9 cellular contexts compared by ENCODE assay signal in genomic region chr18:2917255-2918047, GRCh38.
DNase-seq lines count a peak whose midpoint lies in the region; ATAC-seq and TF ChIP-seq lines count a peak whose summit lies in the region.
"Had no signal": no experiment of that assay in that cellular context is flagged by ENCODE, and none has a peak within 500 bp of the region (broad histone marks: within the 10 kb centered on the region; RNA-seq: fewer than 3 reads in every experiment).

No MANE protein-coding gene starts in this region.

- DNase-seq in activated naive CD4-positive, alpha-beta T cell treated with anti-CD3 and anti-CD28 coated beads, Interleukin-2, amount 10 ng/mL, durations not matched to agents 7 days and 5 days, result no peak
- DNase-seq in activated naive CD4-positive, alpha-beta T cell treated with anti-CD3 and anti-CD28 coated beads, Interleukin-2, amount 50 U/mL, for 16 hours, result no peak
- no peak for DNase-seq in activated CD4-positive, alpha-beta memory T cell treated with anti-CD3 and anti-CD28 coated beads for 36 hours
- DNase-seq in left lung (no peak), type B pancreatic cell (ENCODE audit: extremely low spot score, unreplicated experiment) (peak; percentile 37), GF-D8 (lab: John Stamatoyannopoulos, UW) (no peak), GOT3 (lab: John Stamatoyannopoulos, UW) (no peak), MV-4-11 (lab: John Stamatoyannopoulos, UW) (no peak)
- DNase-seq: NCI-H2171 had no signal

- H3K27me3 Mint-ChIP-seq in activated naive CD4-positive, alpha-beta T cell treated with anti-CD3 and anti-CD28 coated beads, Interleukin-2, amount 10 ng/mL, durations not matched to agents 7 days and 5 days, result no peaks in the 10 kb centered on the region
- H3K27me3 Mint-ChIP-seq in activated CD4-positive, alpha-beta memory T cell treated with anti-CD3 and anti-CD28 coated beads for 36 hours, result no peaks in the 10 kb centered on the region
- H3K27me3 Mint-ChIP-seq in type B pancreatic cell, result no peaks in the 10 kb centered on the region

- H3K9me3 Mint-ChIP-seq in activated naive CD4-positive, alpha-beta T cell treated with anti-CD3 and anti-CD28 coated beads, Interleukin-2, amount 10 ng/mL, durations not matched to agents 7 days and 5 days, result no peaks in the 10 kb centered on the region
- no peaks in the 10 kb centered on the region for H3K9me3 Mint-ChIP-seq in activated CD4-positive, alpha-beta memory T cell treated with anti-CD3 and anti-CD28 coated beads for 36 hours
- H3K9me3 Mint-ChIP-seq in type B pancreatic cell, result no peaks in the 10 kb centered on the region

- H3K27me3 ChIP-seq in left lung, result no peaks in the 10 kb centered on the region

- H3K4me3 Mint-ChIP-seq in activated naive CD4-positive, alpha-beta T cell treated with anti-CD3 and anti-CD28 coated beads, Interleukin-2, amount 10 ng/mL, durations not matched to agents 7 days and 5 days, result no peak overlapping the region
- no peak overlapping the region for H3K4me3 Mint-ChIP-seq in activated CD4-positive, alpha-beta memory T cell treated with anti-CD3 and anti-CD28 coated beads for 36 hours
- no peak overlapping the region for H3K4me3 Mint-ChIP-seq in type B pancreatic cell

- peak; percentile 40 for ATAC-seq in left lung

- H3K36me3 ChIP-seq in left lung, result peaks cover 0 to 99% of the 10 kb centered on the region in 2 donors

- POLR2A ChIA-PET in activated CD4-positive, alpha-beta memory T cell treated with anti-CD3 and anti-CD28 coated beads for 36 hours (lab: Charles Lee), result interaction anchor here (1.1 to 1.5 kb wide), 2 partner anchors 9 to 10 kb away, joined by 3 to 4 read pairs; no protein-coding TSS in a partner anchor

- intact Hi-C loops in activated CD4-positive, alpha-beta memory T cell treated with anti-CD3 and anti-CD28 coated beads for 36 hours (cut with micrococcal nuclease), result no loop called here
- intact Hi-C loops in left lung (cut with DNase I), result no loop called here

- CTCF ChIA-PET in activated naive CD4-positive, alpha-beta T cell treated with anti-CD3 and anti-CD28 coated beads, Interleukin-2, amount 10 ng/mL, durations not matched to agents 7 days and 5 days (lab: Charles Lee), result interaction anchor here (0.5 to 2.6 kb wide), 6 partner anchors 10 to 241 kb away, joined by 3 to 6 read pairs (median 4); no protein-coding TSS in a partner anchor
- CTCF ChIA-PET in activated CD4-positive, alpha-beta memory T cell treated with anti-CD3 and anti-CD28 coated beads for 36 hours (lab: Charles Lee), result interaction anchor here (0.7 to 1.1 kb wide), 3 partner anchors 16 to 211 kb away, joined by 3 to 4 read pairs (median 3); no protein-coding TSS in a partner anchor

- peaks cover 24% of the 10 kb centered on the region for H3K4me1 Mint-ChIP-seq in activated naive CD4-positive, alpha-beta T cell treated with anti-CD3 and anti-CD28 coated beads, Interleukin-2, amount 10 ng/mL, durations not matched to agents 7 days and 5 days
- H3K4me1 Mint-ChIP-seq in activated CD4-positive, alpha-beta memory T cell treated with anti-CD3 and anti-CD28 coated beads for 36 hours (ENCODE audit: low read depth), result peaks cover 8% of the 10 kb centered on the region
- H3K4me1 Mint-ChIP-seq in type B pancreatic cell (ENCODE audit: unreplicated experiment), result peaks cover 10% of the 10 kb centered on the region

- H3K36me3 Mint-ChIP-seq in activated naive CD4-positive, alpha-beta T cell treated with anti-CD3 and anti-CD28 coated beads, Interleukin-2, amount 10 ng/mL, durations not matched to agents 7 days and 5 days, result peaks cover 68% of the 10 kb centered on the region
- H3K36me3 Mint-ChIP-seq in activated CD4-positive, alpha-beta memory T cell treated with anti-CD3 and anti-CD28 coated beads for 36 hours, result peaks cover 61% of the 10 kb centered on the region
- H3K36me3 Mint-ChIP-seq in type B pancreatic cell, result peaks cover 23% of the 10 kb centered on the region

- no peak for TF ChIP-seq CTCF in left lung (IDR thresholded peaks at IDR 0.05)
- no peak for TF ChIP-seq CTCF in type B pancreatic cell (conservative IDR thresholded peaks at IDR 0.05)

- H3K9me3 ChIP-seq in left lung, result no peaks in the 10 kb centered on the region

- H3K27ac ChIP-seq in left lung, result peak overlapping the region in 1 of 2 donors; percentile 29

- H3K4me3 ChIP-seq in left lung, result no peak overlapping the region

- H3K4me1 ChIP-seq in left lung, result peaks cover 0 to 18% of the 10 kb centered on the region in 2 donors

- peak overlapping the region; percentile 75 for H3K27ac Mint-ChIP-seq in activated naive CD4-positive, alpha-beta T cell treated with anti-CD3 and anti-CD28 coated beads, Interleukin-2, amount 10 ng/mL, durations not matched to agents 7 days and 5 days
- peak overlapping the region; percentile 69 for H3K27ac Mint-ChIP-seq in activated CD4-positive, alpha-beta memory T cell treated with anti-CD3 and anti-CD28 coated beads for 36 hours
- H3K27ac Mint-ChIP-seq in type B pancreatic cell, result no peak overlapping the region
